ENCODE assay signal across 21 cellular contexts in genomic region chr9:71941998-71942567, GRCh38. TPM values are rescaled to one million over a fixed set of nuclear protein-coding genes. Genes with fewer than 3 reads are reported as not detected.
DNase-seq lines count a peak whose midpoint lies in the region; ATAC-seq and TF ChIP-seq lines count a peak whose summit lies in the region.
"Had no signal": no experiment of that assay in that cellular context is flagged by ENCODE, and none has a peak within 500 bp of the region (broad histone marks: within the 10 kb centered on the region; RNA-seq: fewer than 3 reads in every experiment).

No MANE protein-coding gene starts in this region.

- no peak for TF ChIP-seq POLR2A in thyroid gland (IDR thresholded peaks at IDR 0.05)

- no peaks in the 10 kb centered on the region; the same call in 1 of the 2 replicates for H3K9me3 Mint-ChIP-seq in WTC11
- H3K9me3 Mint-ChIP-seq in stimulated activated effector memory CD8-positive, alpha-beta T cell treated with anti-CD3 and anti-CD28 coated beads, Interleukin-12 subunit alpha, Interleukin-12 subunit beta, amount 100 ng/mL, for 72 hours = no peaks in the 10 kb centered on the region
- H3K9me3 Mint-ChIP-seq: activated naive CD4-positive, alpha-beta T cell treated with anti-CD3 and anti-CD28 coated beads, Interleukin-2, amount 50 U/mL, for 72 hours; activated T-cell treated with anti-CD3 and anti-CD28 coated beads, Interleukin-2, amount 50 U/mL, for 72 hours; neural progenitor cell had no signal

- CTCF ChIA-PET in WTC11 (lab: Charles Lee) = no interaction called here

- peak; percentile 11 for DNase-seq in HFF-Myc (ENCODE audit: extremely low read depth, low read depth)
- DNase-seq in WTC11 (ENCODE audit: low spot score) = no peak
- DNase-seq in inferior parietal cortex (ENCODE audit: extremely low spot score) = peak; percentile 43
- DNase-seq in stimulated activated effector memory CD8-positive, alpha-beta T cell treated with anti-CD3 and anti-CD28 coated beads, Interleukin-12 subunit alpha, Interleukin-12 subunit beta, amount 100 ng/mL, for 72 hours (ENCODE audit: low spot score in 2 of 2) = no peak
- no peak for DNase-seq in thyroid gland
- DNase-seq in stimulated activated CD4-positive, alpha-beta T cell treated with anti-CD3 and anti-CD28 coated beads, Interleukin-1b, Interleukin-23, amount 100 ng/mL, for 48 hours = no peak
- DNase-seq in cerebellar cortex (ENCODE audit: low spot score) = no peak
- no peak for DNase-seq in activated gamma-delta T cell (lab: John Stamatoyannopoulos, UW)
- DNase-seq: activated T-cell treated with anti-CD3 and anti-CD28 coated beads, Interleukin-2, amount 50 U/mL, for 72 hours; cortex of kidney; kidney glomerular epithelial cell; NCI-H1105 treated with DMSO at 0.1 percent for 48 hours; NCI-H526; stimulated activated CD4-positive, alpha-beta T cell treated with anti-CD3 and anti-CD28 coated beads, Interleukin-2, amount 100 ng/mL, for 48 hours; stimulated activated naive CD8-positive, alpha-beta T cell treated with anti-CD3 and anti-CD28 coated beads, Interleukin-15, Interleukin-2, amounts not matched to agents 100 U/mL and 50 U/mL, for 24 hours; transverse colon had no signal

- H3K27ac Mint-ChIP-seq in WTC11 = peak overlapping the region; percentile 48
- peak overlapping the region; percentile 41 for H3K27ac Mint-ChIP-seq in stimulated activated effector memory CD8-positive, alpha-beta T cell treated with anti-CD3 and anti-CD28 coated beads, Interleukin-12 subunit alpha, Interleukin-12 subunit beta, amount 100 ng/mL, for 72 hours
- H3K27ac Mint-ChIP-seq: activated naive CD4-positive, alpha-beta T cell treated with anti-CD3 and anti-CD28 coated beads, Interleukin-2, amount 50 U/mL, for 72 hours; activated T-cell treated with anti-CD3 and anti-CD28 coated beads, Interleukin-2, amount 50 U/mL, for 72 hours; neural progenitor cell had no signal

- peaks cover 43% of the 10 kb centered on the region for H3K4me1 Mint-ChIP-seq in WTC11
- peaks cover 10% of the 10 kb centered on the region for H3K4me1 Mint-ChIP-seq in stimulated activated effector memory CD8-positive, alpha-beta T cell treated with anti-CD3 and anti-CD28 coated beads, Interleukin-12 subunit alpha, Interleukin-12 subunit beta, amount 100 ng/mL, for 72 hours
- H3K4me1 Mint-ChIP-seq: neural progenitor cell had no signal

- intact Hi-C loops in thyroid gland (cut with DNase I) = no loop called here

- no peak for ATAC-seq in WTC11
- ATAC-seq in stimulated activated effector memory CD8-positive, alpha-beta T cell treated with anti-CD3 and anti-CD28 coated beads, Interleukin-12 subunit alpha, Interleukin-12 subunit beta, amount 100 ng/mL, for 72 hours = no peak
- ATAC-seq: activated naive CD4-positive, alpha-beta T cell treated with anti-CD3 and anti-CD28 coated beads, Interleukin-2, amount 50 U/mL, for 72 hours; activated T-cell treated with anti-CD3 and anti-CD28 coated beads, Interleukin-2, amount 50 U/mL, for 72 hours; HCT116; stimulated activated naive CD8-positive, alpha-beta T cell treated with anti-CD3 and anti-CD28 coated beads, Interleukin-15, Interleukin-2, amounts not matched to agents 100 U/mL and 50 U/mL, for 24 hours had no signal

- H3K4me3 ChIP-seq in HFF-Myc (replicated peaks; ENCODE audit: low read depth, low read length) = no peak overlapping the region
- H3K4me3 ChIP-seq in thyroid gland (replicated peaks in 1 of 3) = no peak overlapping the region
- H3K4me3 ChIP-seq: neural progenitor cell, prostate gland, skin epidermis, transverse colon had no signal

- no peak overlapping the region for H3K27ac ChIP-seq in thyroid gland
- H3K27ac ChIP-seq: neural progenitor cell, prostate gland, transverse colon had no signal

- 86 to 87% methylated on average over 2 of the region's 2 CpGs for WGBS in thyroid gland, 2 donors

- no peaks in the 10 kb centered on the region for H3K27me3 ChIP-seq in thyroid gland
- H3K27me3 ChIP-seq: neural progenitor cell, transverse colon had no signal

- no peaks in the 10 kb centered on the region for H3K27me3 Mint-ChIP-seq in WTC11 (ENCODE audit: low read depth)

- H3K4me3 Mint-ChIP-seq in WTC11 = no peak overlapping the region
- no peak overlapping the region for H3K4me3 Mint-ChIP-seq in stimulated activated effector memory CD8-positive, alpha-beta T cell treated with anti-CD3 and anti-CD28 coated beads, Interleukin-12 subunit alpha, Interleukin-12 subunit beta, amount 100 ng/mL, for 72 hours
- H3K4me3 Mint-ChIP-seq: activated T-cell treated with anti-CD3 and anti-CD28 coated beads, Interleukin-2, amount 50 U/mL, for 72 hours; neural progenitor cell had no signal

- no peaks in the 10 kb centered on the region for H3K9me3 ChIP-seq in thyroid gland
- H3K9me3 ChIP-seq: prostate gland, transverse colon had no signal

- no peaks in the 10 kb centered on the region for H3K36me3 ChIP-seq in thyroid gland
- H3K36me3 ChIP-seq: neural progenitor cell, prostate gland, transverse colon had no signal

- POLR2A ChIA-PET in WTC11 (lab: Charles Lee) = no interaction called here

- TF ChIP-seq CTCF in HFF-Myc (IDR thresholded peaks at IDR 0.05; ENCODE audit: low read depth, low read length, missing control alignments) (no peak), WTC11 (IDR thresholded peaks at IDR 0.05) (no peak), thyroid gland (IDR thresholded peaks at IDR 0.05) (no peak)

- H3K4me1 ChIP-seq in thyroid gland = no peaks in the 10 kb centered on the region
- H3K4me1 ChIP-seq: prostate gland had no signal

- H3K36me3 Mint-ChIP-seq in WTC11 = peaks cover 2% of the 10 kb centered on the region
- peaks cover 8% of the 10 kb centered on the region for H3K36me3 Mint-ChIP-seq in stimulated activated effector memory CD8-positive, alpha-beta T cell treated with anti-CD3 and anti-CD28 coated beads, Interleukin-12 subunit alpha, Interleukin-12 subunit beta, amount 100 ng/mL, for 72 hours
- H3K36me3 Mint-ChIP-seq: activated naive CD4-positive, alpha-beta T cell treated with anti-CD3 and anti-CD28 coated beads, Interleukin-2, amount 50 U/mL, for 72 hours; neural progenitor cell had no signal

TF ChIP-seq in WTC11, 78 proteins besides CTCF, POLR2A, EP300 and RAD21:
- no peak for TF ChIP-seq ZNF317 (CRISPR knock-in tag; IDR thresholded peaks at IDR 0.05; ENCODE audit: borderline replicate concordance, low read depth)
- no peak for TF ChIP-seq NFE2L1 (CRISPR knock-in tag; IDR thresholded peaks at IDR 0.05)
- no peak for TF ChIP-seq ESRRA (CRISPR knock-in tag; IDR thresholded peaks at IDR 0.05; ENCODE audit: borderline replicate concordance)
- no peak for TF ChIP-seq USF2 (CRISPR knock-in tag; IDR thresholded peaks at IDR 0.05)
- no peak for TF ChIP-seq IRF1 (CRISPR knock-in tag; IDR thresholded peaks at IDR 0.05)
- TF ChIP-seq CBFB (CRISPR knock-in tag; IDR thresholded peaks at IDR 0.05; ENCODE audit: low read depth) = no peak
- TF ChIP-seq AFF4 (CRISPR knock-in tag; IDR thresholded peaks at IDR 0.05; ENCODE audit: borderline replicate concordance) = no peak
- no peak for TF ChIP-seq ZNF396 (CRISPR knock-in tag; IDR thresholded peaks at IDR 0.05; ENCODE audit: borderline replicate concordance)

RNA-seq across cellular contexts. Expression of gene C9orf85, which starts 30.6 kb away (rescaled TPM):
- total RNA-seq in WTC11 (2021) (13.2 to 20.2 TPM (median 15.2 TPM) in 3 replicates), thyroid gland (10 to 100 TPM in 3 of 4 donors, 1 to 10 TPM in 1; 8.9 to 21.7 (median 13.0) TPM)

RNA-seq across cellular contexts. Expression of gene ABHD17B, which starts 31.1 kb away (rescaled TPM):
- total RNA-seq in WTC11 (2021) = 55.0 to 59.9 TPM (median 56.6 TPM) in 3 replicates
- 10 to 100 TPM; 30.0 to 46.2 (median 34.0) TPM for total RNA-seq in thyroid gland

Comparison
In these comparisons a context has a peak if more than half of its experiments do, and no peak if none do; other contexts are left out.
1. DNase-seq: peak in HFF-Myc (single experiment) and inferior parietal cortex (single experiment); none in WTC11 (single experiment), stimulated activated effector memory CD8-positive, alpha-beta T cell treated with anti-CD3 and anti-CD28 coated beads, Interleukin-12 subunit alpha, Interleukin-12 subunit beta, amount 100 ng/mL, for 72 hours (0 of 2), thyroid gland (0 of 2), stimulated activated CD4-positive, alpha-beta T cell treated with anti-CD3 and anti-CD28 coated beads, Interleukin-1b, Interleukin-23, amount 100 ng/mL, for 48 hours (single experiment), cerebellar cortex (single experiment) and activated gamma-delta T cell (single experiment).